In the genomic region with DNA sequence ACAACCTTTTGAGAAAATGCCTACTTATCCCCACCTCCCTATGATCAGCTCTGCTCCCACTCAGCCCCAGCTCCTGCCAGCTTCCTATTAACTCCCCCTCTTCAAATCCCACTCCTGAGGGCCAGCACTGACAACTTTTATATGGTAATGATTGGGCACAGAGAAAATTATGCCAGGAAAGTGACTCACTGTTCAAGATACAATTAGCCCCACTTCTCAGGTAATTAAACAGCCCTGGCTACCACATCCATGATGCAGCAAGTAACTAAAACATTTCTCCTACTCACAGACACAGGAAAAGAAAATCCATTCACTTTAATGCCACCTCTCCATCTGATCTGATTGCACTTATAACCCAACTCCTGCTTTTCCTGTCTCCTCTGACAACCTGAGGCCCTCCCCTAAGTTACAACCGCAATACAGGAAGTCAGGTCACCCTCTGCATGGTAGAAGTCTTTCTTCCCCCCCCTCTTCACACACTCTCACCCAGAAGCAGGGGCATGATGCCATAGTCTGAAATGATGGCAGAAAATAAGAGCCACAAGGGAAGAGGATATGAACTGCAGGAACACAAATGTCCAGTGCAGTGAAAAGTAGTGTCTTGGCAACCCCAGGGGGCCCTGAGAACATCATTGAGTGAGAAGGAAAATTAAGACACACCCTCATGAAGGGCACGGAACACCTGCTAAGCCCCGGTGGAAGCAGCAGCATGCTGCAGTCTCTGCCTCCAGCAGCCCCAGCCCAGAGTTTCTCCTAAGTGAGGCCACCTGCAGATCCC, we compare ENCODE assay signal across 8 cellular contexts. TPM values are rescaled to one million over a fixed set of nuclear protein-coding genes. Genes with fewer than 3 reads are reported as not detected.
DNase-seq lines count a peak whose midpoint lies in the region; ATAC-seq and TF ChIP-seq lines count a peak whose summit lies in the region.

No MANE protein-coding gene starts in this region.

- TF ChIP-seq RAD21 in HCT116 (IDR thresholded peaks at IDR 0.05; ENCODE audit: low read depth) = no peak

- H3K9me2 ChIP-seq in HCT116 (ENCODE audit: insufficient read depth) = no peaks in the 10 kb centered on the region

- CTCF ChIA-PET in HCT116 (lab: Charles Lee) = no interaction called here

- POLR2A ChIA-PET in HCT116 (lab: Charles Lee) = interaction anchor here (1.5 to 4.9 kb wide), 4 partner anchors 9 to 24 kb away, joined by 5 to 33 read pairs (median 11); no protein-coding TSS in a partner anchor

- H2AFZ ChIP-seq in HCT116 (ENCODE audit: low read depth, low read length, poor library complexity, severe bottlenecking) (no peak overlapping the region), neural progenitor cell (replicated peaks) (no peak overlapping the region)

- H3K27me3 ChIP-seq in HCT116 (ENCODE audit: insufficient read depth, low read length) (no peaks in the 10 kb centered on the region), neural progenitor cell (no peaks in the 10 kb centered on the region)

- H4K20me1 ChIP-seq in HCT116 (ENCODE audit: insufficient read depth) (no peaks in the 10 kb centered on the region), neural progenitor cell (ENCODE audit: low read depth) (no peaks in the 10 kb centered on the region)

- DNase-seq in HCT116 (ENCODE audit: low read depth, low spot score) (no peak), NCI-H510A treated with DMSO at 0.1 percent for 48 hours (lab: John Stamatoyannopoulos, UW) (peak; percentile 62), neural progenitor cell (ENCODE audit: low spot score) (no peak), DMS114 treated with DMSO at 0.1 percent for 48 hours (lab: John Stamatoyannopoulos, UW; ENCODE audit: unreplicated experiment) (no peak), epidermal melanocyte (ENCODE audit: insufficient read length, low spot score) (no peak)
- peak in 1 of 2 donors; percentile 21 for DNase-seq in activated naive CD4-positive, alpha-beta T cell treated with anti-CD3 and anti-CD28 coated beads, Interleukin-2, amount 50 U/mL, for 72 hours (ENCODE audit: low spot score in 2 of 2)

- H3K9ac ChIP-seq in HCT116 (ENCODE audit: low read length) (peak overlapping the region; percentile 60), neural progenitor cell (no peak overlapping the region)

- H3K4me2 ChIP-seq in HCT116 (ENCODE audit: low read length) (peak overlapping the region; percentile 67), neural progenitor cell (no peak overlapping the region)

- peaks cover 36% of the 10 kb centered on the region for H3K4me1 Mint-ChIP-seq in neural progenitor cell

- peaks cover 0 to 18% of the 10 kb centered on the region in 2 donors for H3K36me3 Mint-ChIP-seq in activated naive CD4-positive, alpha-beta T cell treated with anti-CD3 and anti-CD28 coated beads, Interleukin-2, amount 50 U/mL, for 72 hours
- peaks cover 2% of the 10 kb centered on the region for H3K36me3 Mint-ChIP-seq in neural progenitor cell

- H3K27ac ChIP-seq in HCT116 (ENCODE audit: low read depth, low read length) (peak overlapping the region; percentile 99), neural progenitor cell (no peak overlapping the region)

- H3K4me1 ChIP-seq in HCT116 (ENCODE audit: control insufficient read depth in 1 of 2, insufficient read depth in 2 of 2, low read length in 2 of 2) = peaks cover 96 to 100% of the 10 kb centered on the region in 2 experiments
- H3K4me1 ChIP-seq in neural progenitor cell = peaks cover 49% of the 10 kb centered on the region

- H3K9me3 Mint-ChIP-seq in activated naive CD4-positive, alpha-beta T cell treated with anti-CD3 and anti-CD28 coated beads, Interleukin-2, amount 50 U/mL, for 72 hours = no peaks in the 10 kb centered on the region
- H3K9me3 Mint-ChIP-seq in neural progenitor cell = no peaks in the 10 kb centered on the region

- TF ChIP-seq CTCF in HCT116 (IDR thresholded peaks at IDR 0.05 in 2 of 3, conservative IDR thresholded peaks at IDR 0.05 in 1 of 3; ENCODE audit: borderline replicate concordance in 1 of 3, insufficient read depth in 1 of 3, low read depth in 2 of 3, low read length in 2 of 3) (no peak), neural progenitor cell (IDR thresholded peaks at IDR 0.05) (no peak)

- H3K36me3 ChIP-seq in HCT116 (ENCODE audit: control insufficient read depth in 1 of 2, insufficient read depth in 2 of 2, low read length in 2 of 2) (no peaks in the 10 kb centered on the region), neural progenitor cell (no peaks in the 10 kb centered on the region)

- intact Hi-C loops in HCT116 (cut with micrococcal nuclease) = loop anchor here (1.0 kb wide), 1 partner anchor 18 kb away; no protein-coding TSS in a partner anchor

- ATAC-seq in HCT116 (peak; percentile 58), HG03196 (IDR thresholded peaks at IDR 0.05; ENCODE audit: unreplicated experiment) (no peak), GM18873 (IDR thresholded peaks at IDR 0.05; ENCODE audit: low FRiP score, unreplicated experiment) (no peak)
- peak; percentile 58 to 67 for ATAC-seq in activated naive CD4-positive, alpha-beta T cell treated with anti-CD3 and anti-CD28 coated beads, Interleukin-2, amount 50 U/mL, for 72 hours

- no peak for TF ChIP-seq POLR2A in HCT116 (IDR thresholded peaks at IDR 0.05; ENCODE audit: borderline replicate concordance, extremely low read depth, insufficient read depth, insufficient read length)

- H3K27ac Mint-ChIP-seq in activated naive CD4-positive, alpha-beta T cell treated with anti-CD3 and anti-CD28 coated beads, Interleukin-2, amount 50 U/mL, for 72 hours = peak overlapping the region; percentile 70 to 83
- peak overlapping the region; percentile 67 for H3K27ac Mint-ChIP-seq in neural progenitor cell

- H3K4me3 ChIP-seq in HCT116 (replicated peaks in 1 of 2; ENCODE audit: low read depth in 1 of 2, low read length in 2 of 2) = peak overlapping the region; percentile 1 to 12; a peak in 3 of 4 replicates
- no peak overlapping the region for H3K4me3 ChIP-seq in neural progenitor cell

- H3K9me3 ChIP-seq in HCT116 (ENCODE audit: control insufficient read depth in 1 of 2, insufficient read depth in 1 of 2, low read depth in 1 of 2, low read length in 2 of 2) (no peaks in the 10 kb centered on the region), neural progenitor cell (ENCODE audit: low read depth) (no peaks in the 10 kb centered on the region)

- no peak overlapping the region for H3K4me3 Mint-ChIP-seq in neural progenitor cell

- BruUV-seq in HCT116 (replicated peaks; lab: Mats Ljungman, UMichigan) = TSS peak; percentile 52

- H3F3A ChIP-seq in neural progenitor cell (ENCODE audit: low read depth) = peaks cover 12% of the 10 kb centered on the region

- H3K27me3 Mint-ChIP-seq in neural progenitor cell (ENCODE audit: insufficient read depth, low read depth) = peaks cover 4% of the 10 kb centered on the region

- RAD21 ChIA-PET in HCT116 (lab: Charles Lee; ENCODE audit: low non-redundant PET in 1 of 2, low total read pairs in 2 of 2, uncharacterized antibody in 2 of 2, unreplicated experiment in 2 of 2) = no interaction called here

- peaks cover 100% of the 10 kb centered on the region for H3K79me2 ChIP-seq in HCT116 (ENCODE audit: insufficient read depth, low read length)
- no peaks in the 10 kb centered on the region for H3K79me2 ChIP-seq in neural progenitor cell (ENCODE audit: low read depth)

TF ChIP-seq in HCT116, 20 proteins besides CTCF, POLR2A, EP300 and RAD21:
- peak; percentile 44 for TF ChIP-seq YY1 (IDR thresholded peaks at IDR 0.05; ENCODE audit: extremely low read depth, insufficient replicate concordance, low read depth, low read length)
- no peak for TF ChIP-seq EZH2 (IDR thresholded peaks at IDR 0.05)

RNA-seq across cellular contexts. Expression of a gene that starts 54.4 kb away (rescaled TPM):
- total RNA-seq in HCT116 (2021; ENCODE audit: unreplicated experiment) = 118 TPM
- polyA plus RNA-seq in HCT116 (2012) = 62.6 and 81.7 TPM in 2 replicates
- 10 to 100 TPM; 21.8 to 43.1 TPM for total RNA-seq in activated naive CD4-positive, alpha-beta T cell treated with anti-CD3 and anti-CD28 coated beads, Interleukin-2, amount 50 U/mL, for 72 hours
- 18.5 and 23.8 TPM in 2 replicates for total RNA-seq in neural progenitor cell (ENCODE audit: low replicate concordance)

Comparison
In these comparisons a context has a peak if more than half of its experiments do, and no peak if none do; other contexts are left out.
1. ATAC-seq: peak in HCT116 (single experiment) and activated naive CD4-positive, alpha-beta T cell treated with anti-CD3 and anti-CD28 coated beads, Interleukin-2, amount 50 U/mL, for 72 hours (2 of 2); none in HG03196 (single experiment) and GM18873 (single experiment).